ENCODE assay signal across 8 cellular contexts in genomic region chr18:12911025-12911927, GRCh38. TPM values are rescaled to one million over a fixed set of nuclear protein-coding genes. Genes with fewer than 3 reads are reported as not detected.
DNase-seq lines count a peak whose midpoint lies in the region; ATAC-seq, FAIRE-seq and TF ChIP-seq lines count a peak whose summit lies in the region.

No MANE protein-coding gene starts in this region.

- no peaks in the 10 kb centered on the region for H3K9me3 Mint-ChIP-seq in T-helper 1 cell treated with Interleukin-12 subunit alpha and Interleukin-12 subunit beta and Interleukin-4 antibody, amounts not matched to agents 30 μg/mL and 1 μg/mL, for 36 hours
- H3K9me3 Mint-ChIP-seq in astrocyte (ENCODE audit: unreplicated experiment): peaks cover 5% of the 10 kb centered on the region

- peak overlapping the region; percentile 95 for H2AFZ ChIP-seq in astrocyte (ENCODE audit: low read depth, low read length)

- H3K36me3 ChIP-seq in astrocyte (ENCODE audit: insufficient read depth, low read length): no peaks in the 10 kb centered on the region
- H3K36me3 ChIP-seq in right lobe of liver: no peaks in the 10 kb centered on the region

- FAIRE-seq in astrocyte (lab: Jason Lieb, UNC): no peak

- H3K4me3 ChIP-seq in astrocyte (ENCODE audit: insufficient read depth, low read depth, low read length) (peak overlapping the region; percentile 45), right lobe of liver (peak overlapping the region in 2 of 3 donors; percentile 16 to 27)

- H3K27me3 Mint-ChIP-seq in T-helper 1 cell treated with Interleukin-12 subunit alpha and Interleukin-12 subunit beta and Interleukin-4 antibody, amounts not matched to agents 30 μg/mL and 1 μg/mL, for 36 hours (ENCODE audit: low read depth): peaks cover 31% of the 10 kb centered on the region
- no peaks in the 10 kb centered on the region for H3K27me3 Mint-ChIP-seq in astrocyte (ENCODE audit: low read depth, unreplicated experiment)

- 14% methylated on average over 12 of the region's 75 CpGs for WGBS in right lobe of liver (ENCODE audit: insufficient coverage, low coverage, low lambda C conversion rate, missing lambda C conversion rate)

- ATAC-seq in right lobe of liver (peak; percentile 61 to 75 (median 64)), HG03159 (IDR thresholded peaks at IDR 0.05; ENCODE audit: unreplicated experiment) (no peak)

- H3K4me1 Mint-ChIP-seq in T-helper 1 cell treated with Interleukin-12 subunit alpha and Interleukin-12 subunit beta and Interleukin-4 antibody, amounts not matched to agents 30 μg/mL and 1 μg/mL, for 36 hours (ENCODE audit: low read depth): peaks cover 6% of the 10 kb centered on the region
- H3K4me1 Mint-ChIP-seq in astrocyte (ENCODE audit: low read depth, unreplicated experiment): no peaks in the 10 kb centered on the region

- peaks cover 14% of the 10 kb centered on the region for H3K4me1 ChIP-seq in astrocyte (ENCODE audit: insufficient read depth, low read length)
- H3K4me1 ChIP-seq in right lobe of liver: peaks cover 0 to 8% (median 0%) of the 10 kb centered on the region in 4 donors

- H3K27ac ChIP-seq in astrocyte (ENCODE audit: low read depth, low read length) (no peak overlapping the region), right lobe of liver (peak overlapping the region in 1 of 3 donors; percentile 8)

- H3K4me3 Mint-ChIP-seq in T-helper 1 cell treated with Interleukin-12 subunit alpha and Interleukin-12 subunit beta and Interleukin-4 antibody, amounts not matched to agents 30 μg/mL and 1 μg/mL, for 36 hours: peak overlapping the region; percentile 14
- H3K4me3 Mint-ChIP-seq in astrocyte (ENCODE audit: unreplicated experiment): no peak overlapping the region

- H3K36me3 Mint-ChIP-seq in T-helper 1 cell treated with Interleukin-12 subunit alpha and Interleukin-12 subunit beta and Interleukin-4 antibody, amounts not matched to agents 30 μg/mL and 1 μg/mL, for 36 hours (ENCODE audit: low read depth): no peaks in the 10 kb centered on the region
- no peaks in the 10 kb centered on the region for H3K36me3 Mint-ChIP-seq in astrocyte (ENCODE audit: low read depth, unreplicated experiment)

- DNase-seq in astrocyte (ENCODE audit: low read depth): peak; percentile 36
- peak in 1 of 3 donors; percentile 30 for DNase-seq in right lobe of liver
- peak; percentile 23 to 34 for DNase-seq in stimulated activated CD8-positive, alpha-beta memory T cell treated with anti-CD3 and anti-CD28 coated beads, Interleukin-2, amount 100 ng/mL, for 1 hour (ENCODE audit: low read depth in 2 of 2)
- DNase-seq in NOMO-1 treated with dmso at 0.1 percent for 144 hours (lab: John Stamatoyannopoulos, UW; ENCODE audit: unreplicated experiment): no peak
- DNase-seq in globus pallidus (ENCODE audit: low spot score): no peak
- no peak for DNase-seq in AG08396 (ENCODE audit: low spot score)

- intact Hi-C loops in right lobe of liver (cut with DNase I): no loop called here

- TF ChIP-seq POLR2A in right lobe of liver (IDR thresholded peaks at IDR 0.05): no peak

- no peak overlapping the region for H3K9ac ChIP-seq in astrocyte (ENCODE audit: low read length)

- no peaks in the 10 kb centered on the region for H3K79me2 ChIP-seq in astrocyte (ENCODE audit: insufficient read depth, low read length)

- H3K9me3 ChIP-seq in astrocyte (ENCODE audit: insufficient read depth, low read depth, low read length) (peaks cover 8% of the 10 kb centered on the region), right lobe of liver (no peaks in the 10 kb centered on the region)

- no peaks in the 10 kb centered on the region for H4K20me1 ChIP-seq in astrocyte (ENCODE audit: insufficient read depth, low read length)

- TF ChIP-seq CTCF in astrocyte (IDR thresholded peaks at IDR 0.05; ENCODE audit: insufficient read depth, low read depth, low read length) (no peak), right lobe of liver (IDR thresholded peaks at IDR 0.05) (no peak)

- peaks cover 9% of the 10 kb centered on the region for H3K27me3 ChIP-seq in astrocyte (ENCODE audit: insufficient read depth, low read length)
- peaks cover 0 to 6% of the 10 kb centered on the region in 2 donors for H3K27me3 ChIP-seq in right lobe of liver

- H3K27ac Mint-ChIP-seq in T-helper 1 cell treated with Interleukin-12 subunit alpha and Interleukin-12 subunit beta and Interleukin-4 antibody, amounts not matched to agents 30 μg/mL and 1 μg/mL, for 36 hours: no peak overlapping the region
- no peak overlapping the region for H3K27ac Mint-ChIP-seq in astrocyte (ENCODE audit: unreplicated experiment)

- H3K4me2 ChIP-seq in astrocyte (ENCODE audit: low read length): peak overlapping the region; percentile 85

RNA-seq across cellular contexts. Expression of gene PTPN2, which starts 27.2 kb away (rescaled TPM):
- total RNA-seq in astrocyte (20.2 and 25.9 TPM in 2 replicates), right lobe of liver (10 to 100 TPM in 5 of 6 experiments, 1 to 10 TPM in 1; 7.5 to 41.1 (median 14.7) TPM)

RNA-seq across cellular contexts. Expression of gene SEH1L, which starts 36.5 kb away (rescaled TPM):
- total RNA-seq in astrocyte (41.2 and 43.9 TPM in 2 replicates), right lobe of liver (10 to 100 TPM; 14.6 to 30.3 (median 20.9) TPM)

Comparison
In these comparisons a context has a peak if more than half of its experiments do, and no peak if none do; other contexts are left out.
1. DNase-seq: peak in astrocyte (single experiment) and stimulated activated CD8-positive, alpha-beta memory T cell treated with anti-CD3 and anti-CD28 coated beads, Interleukin-2, amount 100 ng/mL, for 1 hour (2 of 2); none in NOMO-1 treated with dmso at 0.1 percent for 144 hours (single experiment), globus pallidus (single experiment) and AG08396 (single experiment).